ENCODE assay signal across 8 cellular contexts in the genomic region with DNA sequence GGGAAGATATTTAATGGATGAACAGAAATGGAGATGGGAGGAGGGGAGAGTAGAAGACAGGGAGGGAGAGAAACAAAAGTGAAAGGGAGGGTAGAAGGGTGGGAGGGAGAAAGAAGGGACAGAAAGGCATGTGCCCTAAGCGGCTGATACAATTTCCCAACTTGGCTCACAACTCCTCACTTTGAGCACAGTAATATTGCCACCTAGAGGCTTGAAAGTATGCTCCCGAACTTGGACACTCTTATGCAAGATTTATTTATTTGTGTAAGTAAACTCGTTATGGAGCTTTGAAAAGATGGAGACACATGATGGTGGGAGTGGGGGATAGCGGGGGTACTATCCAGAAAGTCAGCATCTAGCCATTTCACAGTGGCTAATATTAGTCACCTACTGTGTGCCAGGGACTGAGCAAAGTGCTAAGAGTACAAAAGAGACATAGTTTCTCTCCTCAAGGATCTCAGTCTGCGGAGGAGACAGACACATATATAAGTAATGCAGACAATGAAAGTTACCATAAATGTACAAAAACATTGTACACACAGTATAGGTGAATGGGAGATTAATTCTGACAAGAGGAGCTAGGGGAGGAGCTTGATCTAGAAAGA.
DNase-seq lines count a peak whose midpoint lies in the region; ATAC-seq and TF ChIP-seq lines count a peak whose summit lies in the region.

No MANE protein-coding gene starts in this region.

- H3K4me3 ChIP-seq in WERI-Rb-1 (ENCODE audit: low read depth, low read length), result no peak overlapping the region
- H3K4me3 ChIP-seq in transverse colon, result no peak overlapping the region
- no peak overlapping the region for H3K4me3 ChIP-seq in lower leg skin (ENCODE audit: low read depth, poor library complexity, severe bottlenecking)

- intact Hi-C loops in transverse colon (cut with DNase I; ENCODE audit: low total_unique reads) (no loop called here), lower leg skin (cut with DNase I; ENCODE audit: low total_unique reads) (no loop called here)

- H3K36me3 ChIP-seq in WERI-Rb-1, result no peaks in the 10 kb centered on the region
- no peaks in the 10 kb centered on the region for H3K36me3 ChIP-seq in transverse colon

- peaks cover 0 to 6% (median 0%) of the 10 kb centered on the region in 4 donors for H3K4me1 ChIP-seq in transverse colon

- TF ChIP-seq EP300 in transverse colon (IDR thresholded peaks at IDR 0.05; ENCODE audit: low read depth), result no peak

- in situ Hi-C loops in ACHN (cut with HindIII; ENCODE audit: low pct_ligation_motif_present, low pct_unique_long_range_greater_than_20kb, low sequenced_read_pairs), result no loop called here
- in situ Hi-C loops in transverse colon (cut with MboI; ENCODE audit: low pct_ligation_motif_present in 1 of 4, low pct_unique_long_range_greater_than_20kb in 1 of 4, low sequenced_read_pairs in 3 of 4), result no loop called here

- peak; percentile 68 for TF ChIP-seq CTCF in WERI-Rb-1 (IDR thresholded peaks at IDR 0.05; ENCODE audit: low read depth, low read length)
- peak; percentile 36 to 56 (median 44) for TF ChIP-seq CTCF in transverse colon (IDR thresholded peaks at IDR 0.05)
- TF ChIP-seq CTCF in lower leg skin (IDR thresholded peaks at IDR 0.05), result no peak

- peak; percentile 74 for ATAC-seq in GM18868 (IDR thresholded peaks at IDR 0.05; ENCODE audit: unreplicated experiment)

- 20% methylated on average over 5 of the region's 5 CpGs for WGBS in transverse colon (ENCODE audit: low coverage in 1 of 2), 2 donors
- 25 to 27% methylated on average over 5 of the region's 5 CpGs for WGBS in lower leg skin, 2 donors

- H3K9me3 ChIP-seq in WERI-Rb-1 (ENCODE audit: severe bottlenecking) (no peaks in the 10 kb centered on the region), transverse colon (no peaks in the 10 kb centered on the region)

- DNase-seq in ACHN (peak; percentile 61), NCI-H187 (lab: John Stamatoyannopoulos, UW) (peak; percentile 25 to 53), WERI-Rb-1 (peak; percentile 45), iPS DF 4.7 (ENCODE audit: extremely low read depth, low spot score) (peak; percentile 41), transverse colon (no peak), lower leg skin (ENCODE audit: low spot score in 2 of 2) (no peak), GF-D8 (lab: John Stamatoyannopoulos, UW) (no peak)

- no peak for TF ChIP-seq POLR2A in transverse colon (IDR thresholded peaks at IDR 0.05)
- TF ChIP-seq POLR2A in lower leg skin (IDR thresholded peaks at IDR 0.05), result no peak

- H3K27ac ChIP-seq in WERI-Rb-1 (no peak overlapping the region), transverse colon (no peak overlapping the region)

- H3K27me3 ChIP-seq in WERI-Rb-1 (ENCODE audit: insufficient read depth, low read depth, severe bottlenecking), result no peaks in the 10 kb centered on the region
- H3K27me3 ChIP-seq in transverse colon, result no peaks in the 10 kb centered on the region

Comparison
In these comparisons a context has a peak if more than half of its experiments do, and no peak if none do; other contexts are left out.
1. DNase-seq: peak in ACHN (single experiment), NCI-H187 (2 of 2), WERI-Rb-1 (single experiment) and iPS DF 4.7 (single experiment); none in transverse colon (single experiment), lower leg skin (0 of 2) and GF-D8 (single experiment).
2. CTCF ChIP-seq: peak in WERI-Rb-1 (single experiment) and transverse colon (5 of 5); none in lower leg skin (0 of 3).